ENCODE assay signal across 21 cellular contexts in the genomic region with DNA sequence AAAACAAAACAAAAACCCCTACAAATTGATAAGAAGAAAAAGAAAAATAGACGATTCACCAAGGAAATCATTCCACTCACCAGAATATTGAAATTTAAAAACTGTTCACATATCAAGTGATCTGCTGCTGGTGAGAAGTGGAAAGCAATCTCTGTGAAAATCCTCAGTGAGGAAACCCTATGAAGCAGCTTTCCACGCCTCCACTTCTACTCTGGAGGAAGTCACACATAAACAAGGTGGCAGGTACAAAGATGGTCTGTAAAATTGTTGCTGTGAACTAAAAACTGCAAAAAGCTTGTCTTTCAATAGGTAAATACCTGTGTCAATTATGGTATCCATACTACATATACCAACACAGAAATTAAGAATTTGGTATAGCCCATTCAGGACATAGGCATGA.
"Had no signal": no experiment of that assay in that cellular context is flagged by ENCODE, and none has a peak within 500 bp of the region (broad histone marks: within the 10 kb centered on the region; RNA-seq: fewer than 3 reads in every experiment).

No MANE protein-coding gene starts in this region.

- H3K36me3 ChIP-seq: uterus had no signal

- H3K27me3 ChIP-seq: colonic mucosa, esophagus squamous epithelium, gastroesophageal sphincter, right lobe of liver, suprapubic skin, thyroid gland, upper lobe of left lung, uterus had no signal

- H3K4me3 ChIP-seq: colonic mucosa, esophagus squamous epithelium, gastroesophageal sphincter, lung, psoas muscle, right lobe of liver, suprapubic skin, thyroid gland, upper lobe of left lung, uterus had no signal

- H3K9me3 ChIP-seq: colonic mucosa, esophagus squamous epithelium, gastroesophageal sphincter, psoas muscle, right lobe of liver, suprapubic skin, thyroid gland, upper lobe of left lung, uterus had no signal

- H3K27ac Mint-ChIP-seq: nephron progenitor cell; stimulated activated naive B cell treated with anti-CD40 and anti-IgM and Interleukin-4, amounts not matched to agents 10 μg/mL and 1 μg/mL and 100 μg/mL, for 72 hours had no signal

- H3K4me1 Mint-ChIP-seq: nephron progenitor cell had no signal

- H3K4me1 ChIP-seq: colonic mucosa, right lobe of liver, upper lobe of left lung, uterus had no signal

- H3K27ac ChIP-seq: colonic mucosa, esophagus squamous epithelium, gastroesophageal sphincter, right lobe of liver, suprapubic skin, thyroid gland, upper lobe of left lung, uterus had no signal

- H3K4me3 Mint-ChIP-seq: nephron progenitor cell; stimulated activated naive B cell treated with anti-CD40 and anti-IgM and Interleukin-4, amounts not matched to agents 10 μg/mL and 1 μg/mL and 100 μg/mL, for 72 hours had no signal

- DNase-seq: colonic mucosa; dermis blood vessel endothelial cell; esophagus squamous epithelium; foreskin fibroblast; glutamatergic neuron; left colon; left ventricle myocardium superior; mesenchymal stem cell; midbrain; nephron progenitor cell; psoas muscle; retina; right lobe of liver; stimulated activated CD4-positive, alpha-beta T cell treated with anti-CD3 and anti-CD28 coated beads, Interleukin-4, amount 100 ng/mL, for 24 hours; stimulated activated naive B cell treated with anti-CD40 and anti-IgM and Interleukin-4, amounts not matched to agents 10 μg/mL and 1 μg/mL and 100 μg/mL, for 72 hours; thyroid gland; uterus had no signal

- ATAC-seq: gastroesophageal sphincter; left colon; left ventricle myocardium superior; psoas muscle; right lobe of liver; stimulated activated naive B cell treated with anti-CD40 and anti-IgM and Interleukin-4, amounts not matched to agents 10 μg/mL and 1 μg/mL and 100 μg/mL, for 72 hours had no signal

- H3K27me3 Mint-ChIP-seq: stimulated activated naive B cell treated with anti-CD40 and anti-IgM and Interleukin-4, amounts not matched to agents 10 μg/mL and 1 μg/mL and 100 μg/mL, for 72 hours had no signal
